33 cellular contexts compared by ENCODE assay signal in genomic region chr12:68760806-68761441, GRCh38.
"Had no signal": no experiment of that assay in that cellular context is flagged by ENCODE, and none has a peak within 500 bp of the region (broad histone marks: within the 10 kb centered on the region; RNA-seq: fewer than 3 reads in every experiment).

No MANE protein-coding gene starts in this region.

- H3K9me3 ChIP-seq: ascending aorta had no signal

- H3K4me3 ChIP-seq: ascending aorta, cardiac muscle cell, K562, PC-9 had no signal

- H3K4me2 ChIP-seq: PC-9 had no signal

- H3K4me3 Mint-ChIP-seq: activated CD4-positive, alpha-beta T cell treated with anti-CD3 and anti-CD28 coated beads, Interleukin-2, amount 10 ng/mL, durations not matched to agents 24 days and 14 days; activated CD8-positive, alpha-beta T cell treated with anti-CD3 and anti-CD28 coated beads for 36 hours; activated naive CD4-positive, alpha-beta T cell treated with anti-CD3 and anti-CD28 coated beads, Interleukin-2, amount 50 U/mL, for 24 hours; activated naive CD8-positive, alpha-beta T cell treated with anti-CD3 and anti-CD28 coated beads, Interleukin-2, amount 10 ng/mL, durations not matched to agents 7 days and 5 days had no signal

- H3K4me1 ChIP-seq: ascending aorta had no signal

- H3K27me3 Mint-ChIP-seq: activated CD4-positive, alpha-beta T cell treated with anti-CD3 and anti-CD28 coated beads, Interleukin-2, amount 10 ng/mL, durations not matched to agents 24 days and 14 days; activated CD8-positive, alpha-beta T cell treated with anti-CD3 and anti-CD28 coated beads for 36 hours; activated naive CD4-positive, alpha-beta T cell treated with anti-CD3 and anti-CD28 coated beads, Interleukin-2, amount 50 U/mL, for 24 hours; activated naive CD8-positive, alpha-beta T cell treated with anti-CD3 and anti-CD28 coated beads, Interleukin-2, amount 10 ng/mL, durations not matched to agents 7 days and 5 days had no signal

- H3K27me3 ChIP-seq: ascending aorta, cardiac muscle cell had no signal

- FAIRE-seq: K562, RCC 7860 had no signal

- H2AFZ ChIP-seq: PC-9 had no signal

- H3K27ac Mint-ChIP-seq: activated CD4-positive, alpha-beta T cell treated with anti-CD3 and anti-CD28 coated beads, Interleukin-2, amount 10 ng/mL, durations not matched to agents 24 days and 14 days; activated CD8-positive, alpha-beta T cell treated with anti-CD3 and anti-CD28 coated beads for 36 hours; activated naive CD8-positive, alpha-beta T cell treated with anti-CD3 and anti-CD28 coated beads, Interleukin-2, amount 10 ng/mL, durations not matched to agents 7 days and 5 days; activated T-helper 2 cell treated with anti-CD3 and anti-CD28 coated beads, Interferon-gamma antibody, Interleukin-2, Interleukin-4, amounts not matched to agents 10 μg/mL and 5 μg/mL and 100 μg/mL, durations not matched to agents 14 hours and 24 hours and 36 hours had no signal

- H3K4me1 Mint-ChIP-seq: activated CD4-positive, alpha-beta T cell treated with anti-CD3 and anti-CD28 coated beads, Interleukin-2, amount 10 ng/mL, durations not matched to agents 24 days and 14 days; activated naive CD8-positive, alpha-beta T cell treated with anti-CD3 and anti-CD28 coated beads, Interleukin-2, amount 10 ng/mL, durations not matched to agents 7 days and 5 days had no signal

- DNase-seq: activated CD4-positive, alpha-beta T cell treated with anti-CD3 and anti-CD28 coated beads, Interleukin-2, amount 10 ng/mL, durations not matched to agents 24 days and 14 days; activated CD4-positive, alpha-beta T cell treated with anti-CD3 and anti-CD28 coated beads, Interleukin-2, amount 50 U/mL, for 4 hours; activated CD4-positive, CD25-positive, alpha-beta regulatory T cell; activated CD8-positive, alpha-beta T cell treated with anti-CD3 and anti-CD28 coated beads for 36 hours; activated gamma-delta T cell; activated naive CD4-positive, alpha-beta T cell treated with Interleukin-2 at 50 U/mL for 16 hours; activated naive CD8-positive, alpha-beta T cell treated with anti-CD3 and anti-CD28 coated beads, Interleukin-2, amount 10 ng/mL, durations not matched to agents 7 days and 5 days; activated T-cell treated with anti-CD3 and anti-CD28 coated beads, Interleukin-2, amount 50 U/mL, for 1 hour; amygdala; NCI-H1092 treated with DMSO at 0.1 percent for 48 hours; NCI-H1417; NCI-H146; NCI-H187; NCI-H2029 treated with DMSO at 0.1 percent for 48 hours; NCI-H2107; NCI-H2171; NCI-H510A; NCI-H526; NCI-H748 treated with DMSO at 0.1 percent for 48 hours; NK-92 treated with Interleukin-12 subunit alpha and Interleukin-12 subunit beta, amount 100 ng/mL, for 24 hours; PC-9; SIG-M5; SW 1271; T-helper 9 cell; WERI-Rb-1 had no signal

- ATAC-seq: activated CD8-positive, alpha-beta T cell treated with anti-CD3 and anti-CD28 coated beads for 36 hours; K562; Right ventricle myocardium inferior had no signal

- H3K27ac ChIP-seq: ascending aorta, cardiac muscle cell, PC-9, RWPE1, WERI-Rb-1 had no signal
